ENCODE assay signal across 18 cellular contexts in genomic region chr12:71726548-71726947, GRCh38. TPM values are rescaled to one million over a fixed set of nuclear protein-coding genes. Genes with fewer than 3 reads are reported as not detected.
DNase-seq lines count a peak whose midpoint lies in the region; ATAC-seq, FAIRE-seq and TF ChIP-seq lines count a peak whose summit lies in the region.
"Had no signal": no experiment of that assay in that cellular context is flagged by ENCODE, and none has a peak within 500 bp of the region (broad histone marks: within the 10 kb centered on the region; RNA-seq: fewer than 3 reads in every experiment).

No MANE protein-coding gene starts in this region.

- intact Hi-C loops in left colon (cut with DNase I, micrococcal nuclease), result no loop called here
- intact Hi-C loops in activated T-helper 2 cell treated with anti-CD3 and anti-CD28 coated beads, Interferon-gamma antibody, Interleukin-2, Interleukin-4, amounts not matched to agents 10 μg/mL and 5 μg/mL and 100 μg/mL, durations not matched to agents 14 hours and 24 hours and 36 hours (cut with micrococcal nuclease), result no loop called here

- no peak for DNase-seq in left colon
- DNase-seq in small intestine, result peak; percentile 23
- no peak for DNase-seq in substantia nigra (lab: John Stamatoyannopoulos, UW)
- no peak for DNase-seq in activated T-helper 2 cell treated with anti-CD3 and anti-CD28 coated beads, Interferon-gamma antibody, Interleukin-2, Interleukin-4, amounts not matched to agents 10 μg/mL and 5 μg/mL and 100 μg/mL, durations not matched to agents 14 hours and 24 hours and 36 hours (ENCODE audit: low spot score)
- DNase-seq: C1 segment of cervical spinal cord; Calu3; CD4-positive, alpha-beta memory T cell; COR-L47; DMS53; DMS79 treated with DMSO at 0.1 percent for 48 hours; GF-D8; GOT3; HFFc6 had no signal

- 36% methylated on average over 2 of the region's 2 CpGs for WGBS in liver
- 28 to 64% (median 37%) methylated on average over 2 of the region's 2 CpGs for WGBS in small intestine, 3 donors

- H3K9ac ChIP-seq in liver (ENCODE audit: low read depth in 1 of 2, low read length in 2 of 2), result no peak overlapping the region

- peak; percentile 75 for ATAC-seq in left colon
- no peak for ATAC-seq in HG02938 (IDR thresholded peaks at IDR 0.05; ENCODE audit: unreplicated experiment)

- no peaks in the 10 kb centered on the region for H3K9me3 ChIP-seq in liver (ENCODE audit: control insufficient read depth in 4 of 4, low read length in 3 of 4)
- no peaks in the 10 kb centered on the region for H3K9me3 ChIP-seq in small intestine (ENCODE audit: control insufficient read depth, low read depth)
- H3K9me3 ChIP-seq: HAP-1 had no signal

- H3K27me3 Mint-ChIP-seq in activated T-helper 2 cell treated with anti-CD3 and anti-CD28 coated beads, Interferon-gamma antibody, Interleukin-2, Interleukin-4, amounts not matched to agents 10 μg/mL and 5 μg/mL and 100 μg/mL, durations not matched to agents 14 hours and 24 hours and 36 hours (ENCODE audit: low read depth), result peaks cover 5% of the 10 kb centered on the region

- H3K4me1 Mint-ChIP-seq in activated T-helper 2 cell treated with anti-CD3 and anti-CD28 coated beads, Interferon-gamma antibody, Interleukin-2, Interleukin-4, amounts not matched to agents 10 μg/mL and 5 μg/mL and 100 μg/mL, durations not matched to agents 14 hours and 24 hours and 36 hours (ENCODE audit: low read depth), result no peaks in the 10 kb centered on the region
- H3K4me1 Mint-ChIP-seq: CD4-positive, alpha-beta memory T cell had no signal

- H3K27ac ChIP-seq in liver (ENCODE audit: low read depth in 1 of 2, low read length in 2 of 2), result no peak overlapping the region
- no peak overlapping the region for H3K27ac ChIP-seq in small intestine (ENCODE audit: low read depth in 1 of 2, low read length in 1 of 2)
- no peak overlapping the region for H3K27ac ChIP-seq in substantia nigra (ENCODE audit: low read depth, low read length, poor library complexity, severe bottlenecking)

- no peak for FAIRE-seq in small intestine (lab: Jason Lieb, UNC)
- FAIRE-seq: GM12892, H54 had no signal

- no peak for TF ChIP-seq CTCF in liver (IDR thresholded peaks at IDR 0.05; ENCODE audit: low read depth, low read length, missing input control)

- no peaks in the 10 kb centered on the region for H3K27me3 ChIP-seq in liver (ENCODE audit: control insufficient read depth in 4 of 4, insufficient read depth in 4 of 4, low read length in 3 of 4)
- no peaks in the 10 kb centered on the region for H3K27me3 ChIP-seq in small intestine (ENCODE audit: control insufficient read depth in 2 of 2, insufficient read depth in 2 of 2, low read length in 2 of 2)

- no peak overlapping the region for H3K4me3 Mint-ChIP-seq in activated T-helper 2 cell treated with anti-CD3 and anti-CD28 coated beads, Interferon-gamma antibody, Interleukin-2, Interleukin-4, amounts not matched to agents 10 μg/mL and 5 μg/mL and 100 μg/mL, durations not matched to agents 14 hours and 24 hours and 36 hours (ENCODE audit: low read depth)
- H3K4me3 Mint-ChIP-seq: CD4-positive, alpha-beta memory T cell; HFFc6 had no signal

- H3K9me3 Mint-ChIP-seq in activated T-helper 2 cell treated with anti-CD3 and anti-CD28 coated beads, Interferon-gamma antibody, Interleukin-2, Interleukin-4, amounts not matched to agents 10 μg/mL and 5 μg/mL and 100 μg/mL, durations not matched to agents 14 hours and 24 hours and 36 hours, result no peaks in the 10 kb centered on the region
- H3K9me3 Mint-ChIP-seq: CD4-positive, alpha-beta memory T cell; HFFc6 had no signal

- no peaks in the 10 kb centered on the region for H3K36me3 Mint-ChIP-seq in activated T-helper 2 cell treated with anti-CD3 and anti-CD28 coated beads, Interferon-gamma antibody, Interleukin-2, Interleukin-4, amounts not matched to agents 10 μg/mL and 5 μg/mL and 100 μg/mL, durations not matched to agents 14 hours and 24 hours and 36 hours (ENCODE audit: low read depth)
- H3K36me3 Mint-ChIP-seq: CD4-positive, alpha-beta memory T cell had no signal

- no peaks in the 10 kb centered on the region for H3K36me3 ChIP-seq in liver (ENCODE audit: control insufficient read depth in 4 of 4, insufficient read depth in 3 of 4, low read depth in 1 of 4, low read length in 3 of 4)
- no peaks in the 10 kb centered on the region for H3K36me3 ChIP-seq in small intestine (ENCODE audit: control insufficient read depth in 2 of 2, insufficient read depth in 2 of 2, low read length in 2 of 2)
- H3K36me3 ChIP-seq: HAP-1 had no signal

- H3K27ac Mint-ChIP-seq in activated T-helper 2 cell treated with anti-CD3 and anti-CD28 coated beads, Interferon-gamma antibody, Interleukin-2, Interleukin-4, amounts not matched to agents 10 μg/mL and 5 μg/mL and 100 μg/mL, durations not matched to agents 14 hours and 24 hours and 36 hours, result no peak overlapping the region
- H3K27ac Mint-ChIP-seq: CD4-positive, alpha-beta memory T cell; HFFc6 had no signal

- H3K4me1 ChIP-seq in liver (ENCODE audit: control insufficient read depth in 4 of 4, insufficient read depth in 4 of 4, low read length in 3 of 4) (peaks cover 0 to 4% (median 1%) of the 10 kb centered on the region in 4 donors), small intestine (ENCODE audit: control insufficient read depth in 2 of 2, insufficient read depth in 1 of 2, low read depth in 1 of 2, low read length in 1 of 2) (no peaks in the 10 kb centered on the region)
- H3K4me1 ChIP-seq: HAP-1 had no signal

- no peak for TF ChIP-seq RAD21 in liver (IDR thresholded peaks at IDR 0.05)

- H3K4me3 ChIP-seq in liver (ENCODE audit: low read depth in 1 of 3, low read length in 3 of 3), result no peak overlapping the region
- H3K4me3 ChIP-seq in small intestine (ENCODE audit: low read depth in 1 of 2, low read length in 2 of 2), result no peak overlapping the region
- H3K4me3 ChIP-seq: HAP-1 had no signal

TF ChIP-seq in liver, 16 proteins besides CTCF, POLR2A, EP300 and RAD21 (continues in another document):
- TF ChIP-seq NR2F2 (IDR thresholded peaks at IDR 0.05), result no peak
- peak; percentile 75 to 85 for TF ChIP-seq HNF4A (conservative IDR thresholded peaks at IDR 0.05)
- TF ChIP-seq TAF1 (conservative IDR thresholded peaks at IDR 0.05), result no peak
- TF ChIP-seq MAX (IDR thresholded peaks at IDR 0.05), result no peak
- TF ChIP-seq FOXA1 (IDR thresholded peaks at IDR 0.05), result no peak
- peak; percentile 69 for TF ChIP-seq HNF4G (IDR thresholded peaks at IDR 0.05)
- TF ChIP-seq JUND (IDR thresholded peaks at IDR 0.05), result no peak
- TF ChIP-seq FOXA2 (IDR thresholded peaks at IDR 0.05), result no peak
- TF ChIP-seq RXRA (IDR thresholded peaks at IDR 0.05), result peak in 1 of 2 donors; percentile 12
- no peak for TF ChIP-seq EGR1 (IDR thresholded peaks at IDR 0.05; ENCODE audit: low read depth in 2 of 2)
- TF ChIP-seq GABPA (IDR thresholded peaks at IDR 0.05 in 1 of 2, conservative IDR thresholded peaks at IDR 0.05 in 1 of 2), result no peak
- TF ChIP-seq SP1 (IDR thresholded peaks at IDR 0.05), result peak; percentile 82
- TF ChIP-seq ATF3 (IDR thresholded peaks at IDR 0.05), result peak; percentile 16
- no peak for TF ChIP-seq ZBTB33 (IDR thresholded peaks at IDR 0.05)

RNA-seq across cellular contexts. Expression of gene RAB21, which starts 28.1 kb away (rescaled TPM):
- 10 to 100 TPM; 63.8 to 75.8 TPM for total RNA-seq in left colon
- 10 to 100 TPM in 1 of 2 donors, 1 to 10 TPM in 1; 6.5 to 15.0 TPM for total RNA-seq in liver
- polyA plus RNA-seq in liver, result 10 to 100 TPM in 1 of 2 donors, 1 to 10 TPM in 1; 5.5 to 13.4 TPM
- 10 to 100 TPM; 15.4 to 23.9 (median 17.0) TPM for polyA plus RNA-seq in small intestine
- 95.4 and 96.1 TPM in 2 replicates for total RNA-seq in activated T-helper 2 cell treated with anti-CD3 and anti-CD28 coated beads, Interferon-gamma antibody, Interleukin-2, Interleukin-4, amounts not matched to agents 10 μg/mL and 5 μg/mL and 100 μg/mL, durations not matched to agents 14 hours and 24 hours and 36 hours

RNA-seq across cellular contexts. Expression of gene TMEM19, which starts 40.7 kb away (rescaled TPM):
- total RNA-seq in left colon (10 to 100 TPM; 41.9 to 48.8 TPM), liver (10 to 100 TPM; 12.2 to 30.0 TPM)
- polyA plus RNA-seq in liver (10 to 100 TPM in 1 of 2 donors, 1 to 10 TPM in 1; 9.5 to 10.7 TPM), small intestine (10 to 100 TPM; 12.2 to 28.8 (median 13.2) TPM)
- total RNA-seq in activated T-helper 2 cell treated with anti-CD3 and anti-CD28 coated beads, Interferon-gamma antibody, Interleukin-2, Interleukin-4, amounts not matched to agents 10 μg/mL and 5 μg/mL and 100 μg/mL, durations not matched to agents 14 hours and 24 hours and 36 hours, result 11.0 and 14.3 TPM in 2 replicates
